ENCODE assay signal across 1 cellular context in genomic region chr6:25945175-25945574, GRCh38.
TF ChIP-seq lines count a peak whose summit lies in the region.

No MANE protein-coding gene starts in this region.

TF ChIP-seq in GM12878, 131 proteins besides CTCF, POLR2A, EP300 and RAD21 (continued from another document):
- TF ChIP-seq USF1 (IDR thresholded peaks at IDR 0.05; ENCODE audit: borderline replicate concordance, extremely low read length, insufficient read depth, low read depth, low read length): no peak
- no peak for TF ChIP-seq ZNF622 (IDR thresholded peaks at IDR 0.05)
- TF ChIP-seq SKIL (IDR thresholded peaks at IDR 0.05; ENCODE audit: low read depth, poor library complexity, severe bottlenecking): peak; percentile 59
- TF ChIP-seq POU2F2 (IDR thresholded peaks at IDR 0.05; ENCODE audit: borderline replicate concordance, low read depth, low read length): peak; percentile 82
- peak in 1 of 2 experiments; percentile 60; a peak in 1 of 4 replicates for TF ChIP-seq CEBPB (IDR thresholded peaks at IDR 0.05; ENCODE audit: borderline replicate concordance in 1 of 2, low read depth in 2 of 2, low read length in 2 of 2)
- TF ChIP-seq PAX5 (IDR thresholded peaks at IDR 0.05; ENCODE audit: borderline replicate concordance, low read depth, low read length): peak; percentile 82; the same call in 1 of the 2 replicates
- TF ChIP-seq MEF2B (IDR thresholded peaks at IDR 0.05; ENCODE audit: partially characterized antibody, poor library complexity, severe bottlenecking): peak; percentile 64
- TF ChIP-seq BHLHE40 (IDR thresholded peaks at IDR 0.05; ENCODE audit: borderline replicate concordance in 1 of 2, low read depth in 2 of 2, low read length in 1 of 2): peak; percentile 40 to 46; a peak in 2 of 4 replicates
- TF ChIP-seq ETV6 (conservative IDR thresholded peaks at IDR 0.05 in 1 of 2, IDR thresholded peaks at IDR 0.05 in 1 of 2; ENCODE audit: borderline replicate concordance in 1 of 2, low read depth in 1 of 2): peak in 1 of 2 experiments; percentile 75; a peak in 1 of 4 replicates
- TF ChIP-seq TCF3 (IDR thresholded peaks at IDR 0.05; ENCODE audit: borderline replicate concordance, insufficient read depth, low read depth, low read length): peak; percentile 63; the same call in 1 of the 2 replicates
- TF ChIP-seq BCL11A (IDR thresholded peaks at IDR 0.05; ENCODE audit: low read depth, low read length): peak; percentile 91
- peak; percentile 74; the same call in 1 of the 2 replicates for TF ChIP-seq MTA2 (IDR thresholded peaks at IDR 0.05; ENCODE audit: low read depth)
- peak; percentile 19; the same call in 1 of the 2 replicates for TF ChIP-seq ATF7 (IDR thresholded peaks at IDR 0.05; ENCODE audit: low read depth)
- TF ChIP-seq NRF1 (conservative IDR thresholded peaks at IDR 0.05; ENCODE audit: low read depth, low read length): no peak
- TF ChIP-seq BCL3 (IDR thresholded peaks at IDR 0.05; ENCODE audit: borderline replicate concordance, insufficient read depth, low read depth, low read length, poor library complexity, severe bottlenecking): peak; percentile 93
- no peak for TF ChIP-seq GABPA (IDR thresholded peaks at IDR 0.05; ENCODE audit: low read depth)
- TF ChIP-seq ZNF217 (IDR thresholded peaks at IDR 0.05): no peak
- peak; percentile 53; the same call in 1 of the 2 replicates for TF ChIP-seq PML (IDR thresholded peaks at IDR 0.05; ENCODE audit: low read length)
- TF ChIP-seq CREB1 (IDR thresholded peaks at IDR 0.05; ENCODE audit: low read depth): peak; percentile 61
- peak; percentile 25; the same call in 1 of the 2 replicates for TF ChIP-seq RELB (IDR thresholded peaks at IDR 0.05; ENCODE audit: low read depth)
- TF ChIP-seq ZBED1 (IDR thresholded peaks at IDR 0.05; ENCODE audit: borderline replicate concordance): peak; percentile 52; the same call in 1 of the 2 replicates
- TF ChIP-seq ESRRA (IDR thresholded peaks at IDR 0.05; ENCODE audit: low read length): no peak
- TF ChIP-seq CREM (IDR thresholded peaks at IDR 0.05; ENCODE audit: low read depth): peak; percentile 68; the same call in 1 of the 2 replicates
- peak; percentile 90 for TF ChIP-seq JUNB (IDR thresholded peaks at IDR 0.05)
- TF ChIP-seq TCF12 (IDR thresholded peaks at IDR 0.05; ENCODE audit: low read depth, low read length): peak; percentile 81
- TF ChIP-seq STAT3 (IDR thresholded peaks at IDR 0.05; ENCODE audit: low read depth, low read length): 0 out of 2 replicates have a peak, but pooled peaks have one; percentile 70
- peak; percentile 97 for TF ChIP-seq RUNX3 (IDR thresholded peaks at IDR 0.05; ENCODE audit: low read length)
- no peak for TF ChIP-seq USF2 (IDR thresholded peaks at IDR 0.05; ENCODE audit: borderline replicate concordance, low read depth, low read length)
- no peak; the same call in 1 of the 2 replicates for TF ChIP-seq PKNOX1 (IDR thresholded peaks at IDR 0.05)
- TF ChIP-seq ZBTB11 (CRISPR knock-in tag; IDR thresholded peaks at IDR 0.05): no peak
- TF ChIP-seq ATF2 (IDR thresholded peaks at IDR 0.05; ENCODE audit: low read length): peak; percentile 78
